21 cellular contexts compared by ENCODE assay signal in genomic region chr14:34201909-34202622, GRCh38.
DNase-seq lines count a peak whose midpoint lies in the region; ATAC-seq and TF ChIP-seq lines count a peak whose summit lies in the region.
"Had no signal": no experiment of that assay in that cellular context is flagged by ENCODE, and none has a peak within 500 bp of the region (broad histone marks: within the 10 kb centered on the region; RNA-seq: fewer than 3 reads in every experiment).

No MANE protein-coding gene starts in this region.

- BruUV-seq in mammary epithelial cell (replicated peaks; lab: Mats Ljungman, UMichigan): no TSS peak

- peak; percentile 42 for ATAC-seq in activated CD8-positive, alpha-beta T cell treated with anti-CD3 and anti-CD28 coated beads for 36 hours
- ATAC-seq in activated CD8-positive, alpha-beta T cell treated with anti-CD3 and anti-CD28 coated beads, Interleukin-2, amount 10 ng/mL, durations not matched to agents 7 days and 5 days: no peak
- ATAC-seq: Right ventricle myocardium inferior had no signal

- H3K4me2 ChIP-seq in mammary epithelial cell (ENCODE audit: insufficient read depth, low read depth, low read length): no peak overlapping the region
- H3K4me2 ChIP-seq: hepatocyte had no signal

- peaks cover 32% of the 10 kb centered on the region for H3K4me1 ChIP-seq in mammary epithelial cell (ENCODE audit: insufficient read depth, low read length)

- no peaks in the 10 kb centered on the region for H3K9me3 ChIP-seq in mammary epithelial cell (replicated peaks; ENCODE audit: insufficient read depth, low read length)
- H3K9me3 ChIP-seq: left ventricle myocardium inferior had no signal

- H3K4me3 Mint-ChIP-seq in activated CD8-positive, alpha-beta T cell treated with anti-CD3 and anti-CD28 coated beads for 36 hours: no peak overlapping the region
- no peak overlapping the region for H3K4me3 Mint-ChIP-seq in activated CD8-positive, alpha-beta T cell treated with anti-CD3 and anti-CD28 coated beads, Interleukin-2, amount 10 ng/mL, durations not matched to agents 7 days and 5 days
- H3K4me3 Mint-ChIP-seq: B cell, immature natural killer cell, type B pancreatic cell had no signal

- no peak overlapping the region for H2AFZ ChIP-seq in mammary epithelial cell (ENCODE audit: low read depth, low read length)
- H2AFZ ChIP-seq: hepatocyte had no signal

- POLR2A ChIA-PET in activated CD8-positive, alpha-beta T cell treated with anti-CD3 and anti-CD28 coated beads for 36 hours (lab: Charles Lee): no interaction called here
- POLR2A ChIA-PET in activated CD8-positive, alpha-beta T cell treated with anti-CD3 and anti-CD28 coated beads, Interleukin-2, amount 10 ng/mL, durations not matched to agents 7 days and 5 days (lab: Charles Lee): no interaction called here

- no peak overlapping the region for H3K9ac ChIP-seq in mammary epithelial cell (ENCODE audit: insufficient read depth, low read length)

- H3K36me3 ChIP-seq in mammary epithelial cell (ENCODE audit: insufficient read depth, low read length): no peaks in the 10 kb centered on the region
- H3K36me3 ChIP-seq: left ventricle myocardium inferior had no signal

- in situ Hi-C loops in mammary epithelial cell (cut with MboI; ENCODE audit: low sequenced_read_pairs in 2 of 2): no loop called here

- DNase-seq in activated CD8-positive, alpha-beta T cell treated with anti-CD3 and anti-CD28 coated beads for 36 hours: no peak
- no peak for DNase-seq in activated CD8-positive, alpha-beta T cell treated with anti-CD3 and anti-CD28 coated beads, Interleukin-2, amount 10 ng/mL, durations not matched to agents 7 days and 5 days
- DNase-seq in RPMI7951 (ENCODE audit: low read depth) (peak; percentile 35), mammary epithelial cell (peak; percentile 69), activated gamma-delta T cell (lab: John Stamatoyannopoulos, UW) (no peak), posterior vena cava (ENCODE audit: low spot score) (no peak), CD1c-positive myeloid dendritic cell (ENCODE audit: extremely low spot score) (no peak)
- DNase-seq: activated CD4-positive, CD25-positive, alpha-beta regulatory T cell treated with anti-CD3 and anti-CD28 coated beads, Interleukin-2, amount 50 U/mL, for 72 hours; amniotic stem cell; COR-L47; DND-41; immature natural killer cell; KG1; left ventricle myocardium inferior; MV-4-11 had no signal

- no peaks in the 10 kb centered on the region for H3K27me3 ChIP-seq in mammary epithelial cell (ENCODE audit: insufficient read depth, low read length)
- H3K27me3 ChIP-seq: hepatocyte had no signal

- no peak overlapping the region for H3K27ac Mint-ChIP-seq in activated CD8-positive, alpha-beta T cell treated with anti-CD3 and anti-CD28 coated beads for 36 hours
- no peak overlapping the region for H3K27ac Mint-ChIP-seq in activated CD8-positive, alpha-beta T cell treated with anti-CD3 and anti-CD28 coated beads, Interleukin-2, amount 10 ng/mL, durations not matched to agents 7 days and 5 days
- H3K27ac Mint-ChIP-seq: B cell, immature natural killer cell, progenitor cell of endocrine pancreas, type B pancreatic cell had no signal

- H3K79me2 ChIP-seq in mammary epithelial cell (ENCODE audit: insufficient read depth, low read length): no peaks in the 10 kb centered on the region
- H3K79me2 ChIP-seq: hepatocyte had no signal

- H3K4me3 ChIP-seq in mammary epithelial cell (replicated peaks in 1 of 3; ENCODE audit: insufficient read depth in 1 of 3, low read depth in 2 of 3, low read length in 3 of 3) (no peak overlapping the region), skin epidermis (no peak overlapping the region)
- H3K4me3 ChIP-seq: hepatocyte, left ventricle myocardium inferior had no signal

- dilution Hi-C loops in mammary epithelial cell (cut with HindIII; ENCODE audit: low sequenced_read_pairs): no loop called here

- peaks cover 16% of the 10 kb centered on the region for H3K4me1 Mint-ChIP-seq in activated CD8-positive, alpha-beta T cell treated with anti-CD3 and anti-CD28 coated beads for 36 hours (ENCODE audit: low read depth)
- H3K4me1 Mint-ChIP-seq in activated CD8-positive, alpha-beta T cell treated with anti-CD3 and anti-CD28 coated beads, Interleukin-2, amount 10 ng/mL, durations not matched to agents 7 days and 5 days (ENCODE audit: low read depth): peaks cover 9% of the 10 kb centered on the region
- H3K4me1 Mint-ChIP-seq: B cell, immature natural killer cell had no signal

- peaks cover 1% of the 10 kb centered on the region for H3K36me3 Mint-ChIP-seq in activated CD8-positive, alpha-beta T cell treated with anti-CD3 and anti-CD28 coated beads for 36 hours (ENCODE audit: low read depth)
- H3K36me3 Mint-ChIP-seq in activated CD8-positive, alpha-beta T cell treated with anti-CD3 and anti-CD28 coated beads, Interleukin-2, amount 10 ng/mL, durations not matched to agents 7 days and 5 days (ENCODE audit: low read depth): no peaks in the 10 kb centered on the region
- H3K36me3 Mint-ChIP-seq: immature natural killer cell, type B pancreatic cell had no signal

- 13% methylated on average over 3 of the region's 3 CpGs for WGBS in mammary epithelial cell (ENCODE audit: low coverage, missing lambda C conversion rate)

- H3K27ac ChIP-seq in mammary epithelial cell (ENCODE audit: insufficient read depth, low read depth, low read length) (no peak overlapping the region), skin epidermis (peak overlapping the region in 12 of 21 experiments; percentile 0 to 72 (median 50))
- H3K27ac ChIP-seq: hepatocyte, left ventricle myocardium inferior had no signal

- CTCF ChIA-PET in activated CD8-positive, alpha-beta T cell treated with anti-CD3 and anti-CD28 coated beads for 36 hours (lab: Charles Lee): no interaction called here
- CTCF ChIA-PET in activated CD8-positive, alpha-beta T cell treated with anti-CD3 and anti-CD28 coated beads, Interleukin-2, amount 10 ng/mL, durations not matched to agents 7 days and 5 days (lab: Charles Lee): interaction anchor here (1.1 kb wide), 1 partner anchor 10 kb away, joined by 3 read pairs; no protein-coding TSS in a partner anchor
- CTCF ChIA-PET in mammary epithelial cell (lab: Charles Lee; ENCODE audit: low non-redundant PET): interaction anchor here (0.6 to 0.7 kb wide), 3 partner anchors 175 to 1511 kb away, joined by 4 to 5 read pairs (median 5); no protein-coding TSS in a partner anchor

- TF ChIP-seq CTCF in activated CD8-positive, alpha-beta T cell treated with anti-CD3 and anti-CD28 coated beads for 36 hours (IDR thresholded peaks at IDR 0.05): no peak
- no peak for TF ChIP-seq CTCF in mammary epithelial cell (conservative IDR thresholded peaks at IDR 0.05 in 1 of 2, IDR thresholded peaks at IDR 0.05 in 1 of 2; ENCODE audit: extremely low read depth in 1 of 2, insufficient read depth in 1 of 2, low read depth in 1 of 2, low read length in 2 of 2)

- no peaks in the 10 kb centered on the region for H3K9me3 Mint-ChIP-seq in activated CD8-positive, alpha-beta T cell treated with anti-CD3 and anti-CD28 coated beads for 36 hours
- no peaks in the 10 kb centered on the region for H3K9me3 Mint-ChIP-seq in activated CD8-positive, alpha-beta T cell treated with anti-CD3 and anti-CD28 coated beads, Interleukin-2, amount 10 ng/mL, durations not matched to agents 7 days and 5 days (ENCODE audit: insufficient read depth)
- H3K9me3 Mint-ChIP-seq: type B pancreatic cell had no signal

- H3K27me3 Mint-ChIP-seq in activated CD8-positive, alpha-beta T cell treated with anti-CD3 and anti-CD28 coated beads for 36 hours: peaks cover 11% of the 10 kb centered on the region
- H3K27me3 Mint-ChIP-seq in activated CD8-positive, alpha-beta T cell treated with anti-CD3 and anti-CD28 coated beads, Interleukin-2, amount 10 ng/mL, durations not matched to agents 7 days and 5 days (ENCODE audit: low read depth): peaks cover 7% of the 10 kb centered on the region

- H4K20me1 ChIP-seq in mammary epithelial cell (ENCODE audit: insufficient read depth, low read length): no peaks in the 10 kb centered on the region

- intact Hi-C loops in activated CD8-positive, alpha-beta T cell treated with anti-CD3 and anti-CD28 coated beads for 36 hours (cut with micrococcal nuclease): no loop called here
- intact Hi-C loops in mammary epithelial cell (cut with micrococcal nuclease) (no loop called here), posterior vena cava (cut with DNase I) (no loop called here)

Comparison
In these comparisons a context has a peak if more than half of its experiments do, and no peak if none do; other contexts are left out.
1. DNase-seq: peak in RPMI7951 (single experiment) and mammary epithelial cell (single experiment); none in activated CD8-positive, alpha-beta T cell treated with anti-CD3 and anti-CD28 coated beads for 36 hours (single experiment), activated CD8-positive, alpha-beta T cell treated with anti-CD3 and anti-CD28 coated beads, Interleukin-2, amount 10 ng/mL, durations not matched to agents 7 days and 5 days (single experiment), activated gamma-delta T cell (single experiment), posterior vena cava (single experiment) and CD1c-positive myeloid dendritic cell (single experiment).